ENCODE assay signal across 8 cellular contexts in the genomic region with DNA sequence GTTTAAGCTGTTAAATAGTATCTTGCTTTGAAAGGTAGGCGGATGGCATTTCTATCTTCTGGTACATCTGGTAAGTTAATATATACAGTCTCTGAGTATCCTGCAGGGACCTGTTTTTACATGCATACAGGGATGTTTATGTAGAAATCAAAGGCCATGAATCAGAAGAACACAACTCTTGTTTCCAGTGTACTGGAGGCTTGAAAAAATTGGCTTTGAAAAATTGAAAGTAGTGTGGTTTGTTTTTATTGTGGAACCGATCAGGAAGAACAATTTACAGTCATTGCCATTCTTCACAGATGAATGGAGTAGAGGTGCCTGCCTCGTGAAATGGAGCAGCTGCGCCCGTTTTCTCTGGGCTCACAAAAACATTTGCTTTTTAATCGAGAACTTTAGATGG. TPM values are rescaled to one million over a fixed set of nuclear protein-coding genes. Genes with fewer than 3 reads are reported as not detected.
DNase-seq lines count a peak whose midpoint lies in the region; ATAC-seq and TF ChIP-seq lines count a peak whose summit lies in the region.

No MANE protein-coding gene starts in this region.

- H3K4me1 ChIP-seq in SJSA1 (replicated peaks) (peaks cover 27% of the 10 kb centered on the region), Caco-2 (no peaks in the 10 kb centered on the region)

- ATAC-seq in GM18511 (IDR thresholded peaks at IDR 0.05; ENCODE audit: unreplicated experiment) (peak; percentile 59), HG03045 (IDR thresholded peaks at IDR 0.05; ENCODE audit: unreplicated experiment) (peak; percentile 47)

- H3K36me3 ChIP-seq in SJSA1 (no peaks in the 10 kb centered on the region), kidney epithelial cell (ENCODE audit: control insufficient read depth, insufficient read depth, low read length) (no peaks in the 10 kb centered on the region), Caco-2 (ENCODE audit: control insufficient read depth, insufficient read depth, low read length) (no peaks in the 10 kb centered on the region)

- CTCF ChIA-PET in Caco-2 (lab: Charles Lee) = no interaction called here

- H3K36me3 Mint-ChIP-seq in Caco-2 (ENCODE audit: insufficient read depth, unreplicated experiment) = no peaks in the 10 kb centered on the region

- H3K9me3 Mint-ChIP-seq in Caco-2 (ENCODE audit: unreplicated experiment) = no peaks in the 10 kb centered on the region

- TF ChIP-seq CTCF in kidney epithelial cell (IDR thresholded peaks at IDR 0.05; ENCODE audit: insufficient read depth, low read length, poor library complexity, severe bottlenecking) (no peak), Caco-2 (IDR thresholded peaks at IDR 0.05; ENCODE audit: insufficient read depth in 1 of 2, low read depth in 1 of 2, low read length in 1 of 2, severe bottlenecking in 1 of 2, unreplicated experiment in 1 of 2) (no peak)

- no peak overlapping the region for H3K27ac Mint-ChIP-seq in Caco-2 (ENCODE audit: unreplicated experiment)

- no peak overlapping the region for H3K27ac ChIP-seq in SJSA1

- H3K4me3 ChIP-seq in SJSA1 (peak overlapping the region; percentile 9), kidney epithelial cell (ENCODE audit: low read depth, low read length) (peak overlapping the region; percentile 4), Caco-2 (ENCODE audit: low read depth, low read length) (no peak overlapping the region)

- H3K27me3 ChIP-seq in SJSA1 (replicated peaks) (no peaks in the 10 kb centered on the region), kidney epithelial cell (ENCODE audit: control insufficient read depth, insufficient read depth, low read length) (no peaks in the 10 kb centered on the region), Caco-2 (replicated peaks; ENCODE audit: control insufficient read depth, insufficient read depth, low read length) (no peaks in the 10 kb centered on the region)

- no peak overlapping the region for H3K4me3 Mint-ChIP-seq in Caco-2 (ENCODE audit: unreplicated experiment)

- H3K9me3 ChIP-seq in SJSA1 (replicated peaks) = no peaks in the 10 kb centered on the region
- H3K9me3 ChIP-seq in Caco-2 = no peaks in the 10 kb centered on the region

- H3K27me3 Mint-ChIP-seq in Caco-2 (ENCODE audit: insufficient read depth, unreplicated experiment) = no peaks in the 10 kb centered on the region

- POLR2A ChIA-PET in Caco-2 (lab: Charles Lee) = no interaction called here

- intact Hi-C loops in Caco-2 (cut with micrococcal nuclease; ENCODE audit: unreplicated experiment) = no loop called here

- DNase-seq in SJSA1 (ENCODE audit: low read depth in 1 of 2, low spot score in 2 of 2) (peak in 1 of 2 experiments; percentile 26), kidney epithelial cell (ENCODE audit: low read depth) (peak; percentile 29), COR-L47 (lab: John Stamatoyannopoulos, UW) (no peak), GM03348 (ENCODE audit: low spot score) (no peak), Caco-2 (no peak)
- DNase-seq in NK-92 treated with Interleukin-12 subunit alpha and Interleukin-12 subunit beta, amount 100 ng/mL, for 24 hours (lab: John Stamatoyannopoulos, UW) = no peak

- no TSS peak for BruUV-seq in Caco-2 (replicated peaks; lab: Mats Ljungman, UMichigan)

- no peaks in the 10 kb centered on the region for H3K4me1 Mint-ChIP-seq in Caco-2 (ENCODE audit: low read depth, unreplicated experiment)

RNA-seq across cellular contexts. Expression of a gene that starts 54.0 kb away (rescaled TPM):
- 48.5 and 55.2 TPM in 2 replicates for total RNA-seq in SJSA1 (2014; rRNA removed; shearing (Covaris generic))
- total RNA-seq in kidney epithelial cell = 21.2 and 22.2 TPM in 2 replicates
- 76.3 and 90.2 TPM in 2 replicates for total RNA-seq in Caco-2 (2022)
